8 cellular contexts compared by ENCODE assay signal in the genomic region with DNA sequence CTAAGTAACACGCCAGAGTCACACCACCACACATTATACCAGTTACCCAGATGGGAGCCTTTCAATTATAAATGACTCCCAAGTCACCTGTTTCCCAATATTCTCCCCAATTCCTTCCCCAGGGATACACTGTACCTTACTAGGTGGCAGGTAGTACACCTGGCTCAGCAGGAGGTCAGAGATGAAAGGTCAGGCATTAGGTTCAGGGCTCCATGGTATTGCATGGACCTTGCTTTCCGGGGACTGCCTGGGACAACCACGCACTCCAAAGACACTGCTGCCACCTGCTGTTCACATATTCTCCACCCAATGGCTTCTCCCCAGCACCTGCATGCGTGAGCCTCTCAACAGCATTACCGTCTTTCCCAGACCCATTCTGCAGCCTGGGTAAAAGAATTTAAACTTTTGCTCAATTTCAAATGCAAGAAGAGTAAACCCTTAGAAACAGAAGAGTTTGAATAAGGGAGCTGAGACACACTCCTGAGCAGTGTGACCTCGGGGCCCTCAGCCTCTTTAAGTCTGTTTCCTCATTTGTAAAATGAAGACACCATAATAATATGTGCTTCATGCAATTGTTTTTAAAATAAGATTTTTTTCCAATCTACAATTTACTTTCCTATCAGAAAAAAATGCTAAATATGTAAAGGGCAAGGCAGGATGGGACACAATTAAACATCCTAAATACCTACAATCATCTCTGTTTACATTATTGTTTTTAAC. TPM values are rescaled to one million over a fixed set of nuclear protein-coding genes. Genes with fewer than 3 reads are reported as not detected.
DNase-seq lines count a peak whose midpoint lies in the region; ATAC-seq and TF ChIP-seq lines count a peak whose summit lies in the region.

No MANE protein-coding gene starts in this region.

- peaks cover 15% of the 10 kb centered on the region for H3K4me1 Mint-ChIP-seq in endodermal cell

- no peak overlapping the region for H3K4me3 Mint-ChIP-seq in endodermal cell

- H3K4me3 ChIP-seq in endodermal cell (ENCODE audit: low read length), result no peak overlapping the region
- H3K4me3 ChIP-seq in mucosa of descending colon, result no peak overlapping the region

- peak; percentile 23 for DNase-seq in DMS153 treated with DMSO at 0.1 percent for 48 hours (lab: John Stamatoyannopoulos, UW; ENCODE audit: unreplicated experiment)
- DNase-seq in HPDE6-E6E7 (ENCODE audit: extremely low spot score), result peak; percentile 72
- DNase-seq in NOMO-1 treated with dmso at 0.1 percent for 144 hours (lab: John Stamatoyannopoulos, UW; ENCODE audit: unreplicated experiment), result peak; percentile 53
- peak; percentile 85 for DNase-seq in activated CD8-positive, alpha-beta memory T cell treated with anti-CD3 and anti-CD28 coated beads for 24 hours
- DNase-seq in endodermal cell, result peak; percentile 96
- DNase-seq in mucosa of descending colon, result peak; percentile 68 to 96 (median 85)
- DNase-seq in stimulated activated CD8-positive, alpha-beta memory T cell treated with anti-CD3 and anti-CD28 coated beads, Interleukin-4, amount 100 ng/mL, for 48 hours, result peak; percentile 84

- TF ChIP-seq CTCF in endodermal cell (conservative IDR thresholded peaks at IDR 0.05) (peak; percentile 93), mucosa of descending colon (IDR thresholded peaks at IDR 0.05) (peak; percentile 64)

- no peaks in the 10 kb centered on the region for H3K27me3 ChIP-seq in endodermal cell (ENCODE audit: control insufficient read depth, insufficient read depth, low read length, poor library complexity, severe bottlenecking)

- ATAC-seq in mucosa of descending colon (peak; percentile 95), GM21723 (IDR thresholded peaks at IDR 0.05; ENCODE audit: unreplicated experiment) (no peak)

- H3K9ac ChIP-seq in endodermal cell (ENCODE audit: extremely low read depth, low read length, poor library complexity, severe bottlenecking), result no peak overlapping the region

- H3K27me3 Mint-ChIP-seq in endodermal cell (ENCODE audit: insufficient read depth), result no peaks in the 10 kb centered on the region

- no peaks in the 10 kb centered on the region for H3K36me3 Mint-ChIP-seq in endodermal cell (ENCODE audit: low read depth)

- intact Hi-C loops in mucosa of descending colon (cut with DNase I, micrococcal nuclease), result loop anchor here (5.0 kb wide), 2 partner anchors 46 to 311 kb away; no protein-coding TSS in a partner anchor

- no peak overlapping the region for H3K27ac Mint-ChIP-seq in endodermal cell

- H3K9me3 ChIP-seq in endodermal cell (ENCODE audit: control insufficient read depth, low read length) (no peaks in the 10 kb centered on the region), mucosa of descending colon (no peaks in the 10 kb centered on the region)

- no peak overlapping the region for H3K27ac ChIP-seq in endodermal cell (ENCODE audit: low read depth, low read length)

- 11 to 35% methylated on average over 4 to 6 of the region's 6 CpGs for WGBS in endodermal cell (ENCODE audit: insufficient coverage in 1 of 2, insufficient read length in 1 of 2), 2 experiments

- H3K4me1 ChIP-seq in endodermal cell (ENCODE audit: control insufficient read depth, insufficient read depth, low read length), result no peaks in the 10 kb centered on the region
- H3K4me1 ChIP-seq in mucosa of descending colon (ENCODE audit: low read depth), result peaks cover 8% of the 10 kb centered on the region

- H3K9me3 Mint-ChIP-seq in endodermal cell, result peaks cover 10% of the 10 kb centered on the region

- H3K36me3 ChIP-seq in endodermal cell (ENCODE audit: control insufficient read depth, insufficient read depth, low read length) (no peaks in the 10 kb centered on the region), mucosa of descending colon (ENCODE audit: low read depth) (no peaks in the 10 kb centered on the region)

RNA-seq across cellular contexts. Expression of gene LACTB, which starts 28.0 kb away (rescaled TPM):
- 10 to 100 TPM; 13.3 to 14.9 TPM for total RNA-seq in endodermal cell
- 8.6 TPM for polyA plus RNA-seq in endodermal cell (2013, experiment 1 of 2)
- polyA plus RNA-seq in endodermal cell (2013, experiment 2 of 2), result 10.1 TPM
- 10 to 100 TPM; 19.8 to 24.0 (median 21.1) TPM for total RNA-seq in mucosa of descending colon

RNA-seq across cellular contexts. Expression of gene TPM1, which starts 51.1 kb away (rescaled TPM):
- total RNA-seq in endodermal cell (100 to 1,000 TPM; 245 to 363 TPM), mucosa of descending colon (1,000 to 10,000 TPM in 1 of 3 donors, 100 to 1,000 TPM in 2; 613 to 1,704 (median 696) TPM)
- 264 TPM for polyA plus RNA-seq in endodermal cell (2013, experiment 1 of 2)
- polyA plus RNA-seq in endodermal cell (2013, experiment 2 of 2), result 314 TPM

Comparison
In these comparisons a context has a peak if more than half of its experiments do, and no peak if none do; other contexts are left out.
1. DNase-seq: peak in every context shown above with its lines; median percentile 96 in endodermal cell; 85 in activated CD8-positive, alpha-beta memory T cell treated with anti-CD3 and anti-CD28 coated beads for 24 hours; 85 in mucosa of descending colon; 84 in stimulated activated CD8-positive, alpha-beta memory T cell treated with anti-CD3 and anti-CD28 coated beads, Interleukin-4, amount 100 ng/mL, for 48 hours; 72 in HPDE6-E6E7; 53 in NOMO-1 treated with dmso at 0.1 percent for 144 hours; 23 in DMS153 treated with DMSO at 0.1 percent for 48 hours.